In the genomic region with DNA sequence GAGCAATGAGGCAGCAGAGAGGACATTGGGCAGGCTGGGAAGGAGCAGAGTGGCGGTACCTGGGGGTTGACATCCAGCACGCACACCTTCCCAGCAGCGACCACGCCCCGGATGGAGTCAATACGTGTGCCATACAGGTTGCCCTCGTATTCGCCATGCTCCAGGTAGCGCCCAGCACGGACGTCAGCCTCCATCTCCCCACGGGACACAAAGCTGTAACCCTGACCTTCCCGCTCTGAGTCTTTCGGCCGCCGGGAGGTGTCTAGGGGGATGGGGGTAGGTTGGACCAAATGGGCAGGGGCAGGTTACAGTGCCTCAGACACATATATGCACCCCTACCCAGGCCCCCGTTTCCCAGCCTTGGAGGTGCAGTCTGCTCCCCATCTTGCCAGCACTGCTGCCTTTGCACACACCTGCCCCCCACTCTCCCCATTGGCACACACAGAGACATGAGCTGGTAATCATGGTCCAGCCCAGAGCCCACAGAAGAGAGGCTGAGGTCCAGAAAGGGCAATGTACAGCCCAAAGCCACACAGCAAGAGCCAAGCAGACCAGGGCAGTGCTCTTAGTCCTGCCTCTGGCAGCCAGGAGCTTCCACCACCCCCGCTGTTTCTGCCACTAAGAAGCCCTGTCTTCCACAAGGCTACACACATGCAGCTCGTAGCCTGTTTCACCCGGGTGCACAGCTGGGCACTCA, we compare ENCODE assay signal across 14 cellular contexts. TPM values are rescaled to one million over a fixed set of nuclear protein-coding genes. Genes with fewer than 3 reads are reported as not detected.
"Had no signal": no experiment of that assay in that cellular context is flagged by ENCODE, and none has a peak within 500 bp of the region (broad histone marks: within the 10 kb centered on the region; RNA-seq: fewer than 3 reads in every experiment).

No MANE protein-coding gene starts in this region.

- H3K27me3 ChIP-seq: esophagus squamous epithelium, gastroesophageal sphincter, ovary, stomach, transverse colon had no signal

- H3K4me3 ChIP-seq: esophagus squamous epithelium, gastroesophageal sphincter, mucosa of descending colon, ovary, stomach, thoracic aorta, transverse colon had no signal

- H3K36me3 Mint-ChIP-seq: stimulated activated naive B cell treated with anti-CD40 and anti-IgM and Interleukin-4, amounts not matched to agents 10 μg/mL and 1 μg/mL and 100 μg/mL, for 72 hours had no signal

- H3K9me3 Mint-ChIP-seq: central memory CD8-positive, alpha-beta T cell; naive thymus-derived CD8-positive, alpha-beta T cell; stimulated activated naive B cell treated with anti-CD40 and anti-IgM and Interleukin-4, amounts not matched to agents 10 μg/mL and 1 μg/mL and 100 μg/mL, for 72 hours had no signal

- H3K4me3 Mint-ChIP-seq: central memory CD8-positive, alpha-beta T cell; naive thymus-derived CD8-positive, alpha-beta T cell; stimulated activated naive B cell treated with anti-CD40 and anti-IgM and Interleukin-4, amounts not matched to agents 10 μg/mL and 1 μg/mL and 100 μg/mL, for 72 hours had no signal

- DNase-seq: esophagus squamous epithelium; stimulated activated naive B cell treated with anti-CD40 and anti-IgM and Interleukin-4, amounts not matched to agents 10 μg/mL and 1 μg/mL and 100 μg/mL, for 72 hours had no signal

- H3K9me3 ChIP-seq: esophagus squamous epithelium, gastroesophageal sphincter, mucosa of descending colon, ovary, stomach, thoracic aorta, transverse colon had no signal

- H3K27ac ChIP-seq: epithelial cell of prostate, esophagus squamous epithelium, stomach, thoracic aorta, transverse colon had no signal

- H3K27ac Mint-ChIP-seq: naive thymus-derived CD8-positive, alpha-beta T cell; stimulated activated naive B cell treated with anti-CD40 and anti-IgM and Interleukin-4, amounts not matched to agents 10 μg/mL and 1 μg/mL and 100 μg/mL, for 72 hours had no signal

- H3K36me3 ChIP-seq: ovary, transverse colon had no signal

- ATAC-seq: gastroesophageal sphincter had no signal

RNA-seq across cellular contexts. Expression of a gene that starts 32.9 kb away (rescaled TPM):
- total RNA-seq: lung microvascular endothelial cell; naive thymus-derived CD8-positive, alpha-beta T cell had no signal
- polyA plus RNA-seq: keratinocyte; naive thymus-derived CD8-positive, alpha-beta T cell; neural cell had no signal

RNA-seq across cellular contexts. Expression of a gene that starts 46.9 kb away (rescaled TPM):
- polyA plus RNA-seq: naive thymus-derived CD8-positive, alpha-beta T cell had no signal
